Comparison of ENCODE assay signal across 8 cellular contexts in genomic region chr19:18304194-18304495, GRCh38. TPM values are rescaled to one million over a fixed set of nuclear protein-coding genes. Genes with fewer than 3 reads are reported as not detected.
DNase-seq lines count a peak whose midpoint lies in the region; ATAC-seq and TF ChIP-seq lines count a peak whose summit lies in the region.

No MANE protein-coding gene starts in this region.

- H3K27me3 ChIP-seq in IMR-90 (ENCODE audit: control insufficient read depth, insufficient read depth, low read length) (no peaks in the 10 kb centered on the region), muscle layer of colon (ENCODE audit: control insufficient read depth in 1 of 2, insufficient read depth in 2 of 2, low read length in 2 of 2) (no peaks in the 10 kb centered on the region)

- H2BK15ac ChIP-seq in IMR-90 (ENCODE audit: low read depth, low read length): peak overlapping the region; percentile 89; the same call in 2 of the 3 replicates

- H3K79me1 ChIP-seq in IMR-90 (ENCODE audit: low read depth in 1 of 2, low read length in 2 of 2): peaks cover 0 to 25% of the 10 kb centered on the region in 2 experiments; a peak in 2 of 4 replicates

- TF ChIP-seq POLR2A in IMR-90 (IDR thresholded peaks at IDR 0.05; ENCODE audit: low read depth, low read length): no peak

- H3K4me3 ChIP-seq in IMR-90 (ENCODE audit: insufficient read depth, low read depth, low read length) (no peak overlapping the region; the same call in 1 of the 2 replicates), muscle layer of colon (ENCODE audit: low read depth in 1 of 2, low read length in 2 of 2) (no peak overlapping the region)

- ATAC-seq in IMR-90 (ENCODE audit: low read depth) (no peak), HG03097 (IDR thresholded peaks at IDR 0.05; ENCODE audit: low FRiP score, unreplicated experiment) (no peak)

- BruUV-seq in IMR-90 (replicated peaks; lab: Mats Ljungman, UMichigan) (no TSS peak), MCF 10A (replicated peaks; lab: Mats Ljungman, UMichigan) (no TSS peak)

- WGBS in IMR-90 (ENCODE audit: extremely low coverage in 2 of 2, insufficient read length in 1 of 2), 2 experiments: 6% methylated on average over 2 of the region's 2 CpGs; no CpG with 5 or more reads in 1 of the 2 experiments

- peak overlapping the region; percentile 97 for H3K27ac ChIP-seq in IMR-90 (ENCODE audit: insufficient read depth, low read length)
- H3K27ac ChIP-seq in muscle layer of colon (ENCODE audit: low read depth, low read length): peak overlapping the region; percentile 94

- CTCF ChIA-PET in IMR-90 (lab: Yijun Ruan, JAX): interaction anchor here (1.3 to 2.4 kb wide), 2 partner anchors 25 kb away, joined by 4 to 15 read pairs; no protein-coding TSS in a partner anchor
- CTCF ChIA-PET in MCF 10A (lab: Yijun Ruan, JAX): interaction anchor here (1.0 to 2.3 kb wide), 3 partner anchors 25 to 94 kb away, joined by 3 to 8 read pairs (median 5); no protein-coding TSS in a partner anchor

- H3K36me3 Mint-ChIP-seq in CD14-positive monocyte (peaks cover 13 to 20% of the 10 kb centered on the region in 2 donors), MCF 10A (ENCODE audit: insufficient read depth, unreplicated experiment) (peaks cover 15% of the 10 kb centered on the region)

- peak overlapping the region; percentile 83 to 97 for H4K8ac ChIP-seq in IMR-90 (ENCODE audit: low read depth in 2 of 2, low read length in 2 of 2)

- H4K5ac ChIP-seq in IMR-90 (ENCODE audit: low read depth, low read length): peak overlapping the region; percentile 94

- intact Hi-C loops in CD14-positive monocyte (cut with micrococcal nuclease): loop anchor here (2.0 kb wide), 2 partner anchors 15 to 21 kb away; no protein-coding TSS in a partner anchor
- intact Hi-C loops in IMR-90 (cut with micrococcal nuclease): no loop called here
- intact Hi-C loops in MCF 10A (cut with micrococcal nuclease): no loop called here

- peak overlapping the region; percentile 93 for H3K4me2 ChIP-seq in IMR-90 (ENCODE audit: low read depth, low read length)

- H3K4me3 Mint-ChIP-seq in CD14-positive monocyte: peak overlapping the region; percentile 88 to 92
- H3K4me3 Mint-ChIP-seq in MCF 10A (ENCODE audit: unreplicated experiment): peak overlapping the region; percentile 53

- peak overlapping the region; percentile 100 for H4K91ac ChIP-seq in IMR-90 (ENCODE audit: insufficient read depth, low read depth, low read length)

- no peaks in the 10 kb centered on the region for H3K27me3 Mint-ChIP-seq in CD14-positive monocyte (ENCODE audit: low read depth in 3 of 3)
- H3K27me3 Mint-ChIP-seq in MCF 10A (ENCODE audit: insufficient read depth, unreplicated experiment): no peaks in the 10 kb centered on the region

- POLR2A ChIA-PET in IMR-90 (lab: Charles Lee; ENCODE audit: unreplicated experiment): interaction anchor here (0.8 to 1.9 kb wide), 3 partner anchors 12 to 24 kb away, joined by 4 to 11 read pairs (median 5); partner anchors contain the start of gene LSM4
- POLR2A ChIA-PET in MCF 10A (lab: Yijun Ruan, JAX): interaction anchor here (1.1 to 6.9 kb wide), 5 partner anchors 12 to 24 kb away, joined by 3 to 81 read pairs (median 7); partner anchors contain the start of genes JUND and LSM4

- H2BK120ac ChIP-seq in IMR-90 (ENCODE audit: low read depth, low read length): peak overlapping the region; percentile 93

- DNase-seq in CD14-positive monocyte (ENCODE audit: low spot score) (no peak), IMR-90 (no peak), MCF 10A (ENCODE audit: unreplicated experiment) (no peak), NCI-H1105 treated with DMSO at 0.1 percent for 48 hours (lab: John Stamatoyannopoulos, UW) (no peak), KG1 (lab: John Stamatoyannopoulos, UW) (no peak)
- DNase-seq in NK-92 treated with Interleukin-12 subunit alpha and Interleukin-12 subunit beta, amount 100 ng/mL, for 24 hours (lab: John Stamatoyannopoulos, UW): no peak

- H3K23ac ChIP-seq in IMR-90 (ENCODE audit: low read depth, low read length): peak overlapping the region; percentile 83

- H3K9ac ChIP-seq in IMR-90 (ENCODE audit: low read depth, low read length): peak overlapping the region; percentile 90
- H3K9ac ChIP-seq in muscle layer of colon (ENCODE audit: low read length): peak overlapping the region; percentile 92

- H3K18ac ChIP-seq in IMR-90 (ENCODE audit: low read depth, low read length): peak overlapping the region; percentile 97

- TF ChIP-seq CTCF in CD14-positive monocyte (IDR thresholded peaks at IDR 0.05) (no peak), IMR-90 (conservative IDR thresholded peaks at IDR 0.05; ENCODE audit: low read depth, low read length) (no peak), MCF 10A (IDR thresholded peaks at IDR 0.05; ENCODE audit: unreplicated experiment) (no peak)

- H3K36me3 ChIP-seq in IMR-90 (ENCODE audit: control insufficient read depth, insufficient read depth, low read length) (peaks cover 3% of the 10 kb centered on the region), muscle layer of colon (ENCODE audit: insufficient read depth, low read length) (peaks cover 3% of the 10 kb centered on the region)

- H3K27ac Mint-ChIP-seq in CD14-positive monocyte (peak overlapping the region; percentile 97 to 100 (median 99)), MCF 10A (ENCODE audit: low read depth, unreplicated experiment) (peak overlapping the region; percentile 89)

- H3K4me1 ChIP-seq in IMR-90 (ENCODE audit: control insufficient read depth, insufficient read depth, low read length): peaks cover 22% of the 10 kb centered on the region
- peaks cover 43% of the 10 kb centered on the region for H3K4me1 ChIP-seq in muscle layer of colon (ENCODE audit: insufficient read depth, low read length)

- no peak for TF ChIP-seq RAD21 in IMR-90 (IDR thresholded peaks at IDR 0.05; ENCODE audit: low read length)

- peak overlapping the region; percentile 97 for H3K4ac ChIP-seq in IMR-90 (ENCODE audit: low read depth, low read length)

- H3K9me3 ChIP-seq in IMR-90 (ENCODE audit: control insufficient read depth, insufficient read depth, low read length): no peaks in the 10 kb centered on the region
- H3K9me3 ChIP-seq in muscle layer of colon (ENCODE audit: low read length): no peaks in the 10 kb centered on the region

- H3K9me3 Mint-ChIP-seq in CD14-positive monocyte: peaks cover 0 to 3% (median 0%) of the 10 kb centered on the region in 7 donors
- H3K9me3 Mint-ChIP-seq in MCF 10A (ENCODE audit: unreplicated experiment): no peaks in the 10 kb centered on the region

- peaks cover 16% of the 10 kb centered on the region; the same call in 1 of the 2 replicates for H3K9me1 ChIP-seq in IMR-90 (ENCODE audit: insufficient read depth, low read length)

- peak overlapping the region; percentile 92 for H2AFZ ChIP-seq in IMR-90 (replicated peaks; ENCODE audit: low read length, poor library complexity)

- peak overlapping the region; percentile 99 for H2AK9ac ChIP-seq in IMR-90 (replicated peaks; ENCODE audit: low read depth, low read length, poor library complexity)

- no peaks in the 10 kb centered on the region for H4K20me1 ChIP-seq in IMR-90 (ENCODE audit: insufficient read depth, low read length)

- H2BK5ac ChIP-seq in IMR-90 (ENCODE audit: low read depth, low read length, poor library complexity, severe bottlenecking): peak overlapping the region; percentile 98

- H2AK5ac ChIP-seq in IMR-90 (ENCODE audit: low read depth, low read length): peak overlapping the region; percentile 99

- dilution Hi-C loops in IMR-90 (cut with HindIII; ENCODE audit: low sequenced_read_pairs, unreplicated experiment): no loop called here

- peak overlapping the region; percentile 73 for H2BK20ac ChIP-seq in IMR-90 (ENCODE audit: low read depth, low read length)

- H3K56ac ChIP-seq in IMR-90 (ENCODE audit: extremely low read depth, insufficient read depth, low read length): peak overlapping the region; percentile 98

- H3K4me1 Mint-ChIP-seq in CD14-positive monocyte: peaks cover 42% of the 10 kb centered on the region
- peaks cover 23% of the 10 kb centered on the region for H3K4me1 Mint-ChIP-seq in MCF 10A (ENCODE audit: insufficient read depth, unreplicated experiment)

- in situ Hi-C loops in IMR-90 (cut with MboI; ENCODE audit: low sequenced_read_pairs): no loop called here

- peak overlapping the region; percentile 58 for H3K14ac ChIP-seq in IMR-90 (replicated peaks; ENCODE audit: low read depth, low read length)

TF ChIP-seq in IMR-90, 13 proteins besides CTCF, POLR2A, EP300 and RAD21 (continues in another document):
- TF ChIP-seq USF2 (IDR thresholded peaks at IDR 0.05; ENCODE audit: low read depth, low read length) (no peak), MAZ (IDR thresholded peaks at IDR 0.05; ENCODE audit: borderline replicate concordance, low read depth, low read length) (no peak), MAFK (IDR thresholded peaks at IDR 0.05; ENCODE audit: low read depth, low read length) (no peak)

RNA-seq across cellular contexts. Expression of gene LSM4, which starts 18.7 kb away (rescaled TPM):
- polyA plus RNA-seq in CD14-positive monocyte (100 to 1,000 TPM in 1 of 2 donors, 10 to 100 TPM in 1; 97.0 to 143 TPM), IMR-90 (2012; rRNA removed) (118 and 157 TPM in 2 replicates)
- total RNA-seq in IMR-90 (2012; rRNA removed) (44.8 and 88.0 TPM in 2 replicates), MCF 10A (2022) (172 and 193 TPM in 2 replicates)
- 210 and 274 TPM in 2 replicates for polyA plus RNA-seq in IMR-90 (2012; cell fraction: cytosol; rRNA removed)
- polyA plus RNA-seq in IMR-90 (2012; cell fraction: nucleus; rRNA removed; ENCODE audit: low replicate concordance): 65.4 and 112 TPM in 2 replicates

RNA-seq across cellular contexts. Expression of gene JUND, which starts 22.7 kb away (rescaled TPM):
- polyA plus RNA-seq in CD14-positive monocyte (10 to 100 TPM; 22.5 to 86.9 TPM), IMR-90 (2012; rRNA removed) (77.2 and 101 TPM in 2 replicates)
- total RNA-seq in IMR-90 (2012; rRNA removed) (14.2 and 22.8 TPM in 2 replicates), MCF 10A (2022) (120 and 123 TPM in 2 replicates)
- 57.0 and 329 TPM in 2 replicates for polyA plus RNA-seq in IMR-90 (2012; cell fraction: cytosol; rRNA removed)
- polyA plus RNA-seq in IMR-90 (2012; cell fraction: nucleus; rRNA removed; ENCODE audit: low replicate concordance): 200 and 259 TPM in 2 replicates

RNA-seq across cellular contexts. Expression of gene IQCN, which starts 29.9 kb away (rescaled TPM):
- polyA plus RNA-seq in CD14-positive monocyte: not detected
- total RNA-seq in IMR-90 (2012; rRNA removed): 0.18 and 0.28 TPM in 2 replicates
- polyA plus RNA-seq in IMR-90 (2012; rRNA removed): 0.60 and 0.67 TPM in 2 replicates
- 0.24 and 0.29 TPM in 2 replicates for polyA plus RNA-seq in IMR-90 (2012; cell fraction: cytosol; rRNA removed)
- polyA plus RNA-seq in IMR-90 (2012; cell fraction: nucleus; rRNA removed; ENCODE audit: low replicate concordance): 6.1 and 10.8 TPM in 2 replicates
- 0.26 and 0.42 TPM in 2 replicates for total RNA-seq in MCF 10A (2022)

RNA-seq across cellular contexts. Expression of gene PGPEP1, which starts 36.3 kb away (rescaled TPM):
- 10 to 100 TPM; 10.3 TPM for polyA plus RNA-seq in CD14-positive monocyte
- 11.1 and 14.3 TPM in 2 replicates for total RNA-seq in IMR-90 (2012; rRNA removed)
- 11.8 and 13.3 TPM in 2 replicates for polyA plus RNA-seq in IMR-90 (2012; rRNA removed)
- 3.8 and 13.8 TPM in 2 replicates for polyA plus RNA-seq in IMR-90 (2012; cell fraction: cytosol; rRNA removed)
- 32.7 and 36.9 TPM in 2 replicates for polyA plus RNA-seq in IMR-90 (2012; cell fraction: nucleus; rRNA removed; ENCODE audit: low replicate concordance)
- 6.5 and 11.9 TPM in 2 replicates for total RNA-seq in MCF 10A (2022)

Comparison
In these comparisons a context has a peak if more than half of its experiments do, and no peak if none do; other contexts are left out.
1. intact Hi-C loops: an anchor here in CD14-positive monocyte (2.0 kb wide); none called in IMR-90 and MCF 10A.